In the genomic region with DNA sequence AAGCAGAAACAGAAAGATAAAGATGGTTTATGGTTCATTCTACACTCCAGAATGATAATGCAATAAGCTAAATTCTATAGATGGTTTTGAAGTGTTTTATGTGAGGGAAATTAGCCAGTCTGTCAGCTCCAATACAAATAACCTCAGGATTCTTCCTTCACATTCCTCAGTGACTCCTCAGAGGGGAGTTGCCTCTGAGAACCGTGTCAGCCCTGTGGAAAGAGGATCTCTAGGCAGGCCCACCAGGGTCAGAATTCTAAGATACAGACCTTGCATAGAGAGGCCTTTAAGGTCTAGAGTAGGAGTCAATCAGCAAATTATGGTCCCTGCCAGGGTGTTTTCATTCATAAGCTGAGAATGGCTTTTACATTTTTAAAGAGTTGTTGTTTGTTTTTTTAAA, we compare ENCODE assay signal across 11 cellular contexts. TPM values are rescaled to one million over a fixed set of nuclear protein-coding genes. Genes with fewer than 3 reads are reported as not detected.
DNase-seq lines count a peak whose midpoint lies in the region; ATAC-seq and TF ChIP-seq lines count a peak whose summit lies in the region.
"Had no signal": no experiment of that assay in that cellular context is flagged by ENCODE, and none has a peak within 500 bp of the region (broad histone marks: within the 10 kb centered on the region; RNA-seq: fewer than 3 reads in every experiment).

No MANE protein-coding gene starts in this region.

- H3K4me3 ChIP-seq in gastrocnemius medialis = no peak overlapping the region

- intact Hi-C loops in gastrocnemius medialis (cut with DNase I; ENCODE audit: low total_unique reads) = no loop called here

- TF ChIP-seq POLR2A in gastrocnemius medialis (IDR thresholded peaks at IDR 0.05) = no peak

- H3K4me1 ChIP-seq in gastrocnemius medialis = peaks cover 95 to 97% of the 10 kb centered on the region in 2 donors

- no peaks in the 10 kb centered on the region for H3K27me3 ChIP-seq in gastrocnemius medialis

- no peak for TF ChIP-seq CTCF in gastrocnemius medialis (IDR thresholded peaks at IDR 0.05 in 4 of 5, conservative IDR thresholded peaks at IDR 0.05 in 1 of 5)

- no peaks in the 10 kb centered on the region for H3K9me3 ChIP-seq in gastrocnemius medialis

- ATAC-seq in gastrocnemius medialis = no peak
- ATAC-seq in HG03095 (IDR thresholded peaks at IDR 0.05; ENCODE audit: unreplicated experiment) = no peak
- no peak for ATAC-seq in HG03469 (IDR thresholded peaks at IDR 0.05; ENCODE audit: unreplicated experiment)

- in situ Hi-C loops in gastrocnemius medialis (cut with MboI; ENCODE audit: low sequenced_read_pairs in 4 of 4) = no loop called here

- DNase-seq in GM04503 (ENCODE audit: low read depth) = peak; percentile 55
- peak; percentile 80 for DNase-seq in amniotic epithelial cell (ENCODE audit: low read depth)
- peak; percentile 82 for DNase-seq in glomerular visceral epithelial cell (ENCODE audit: extremely low spot score)
- no peak for DNase-seq in gastrocnemius medialis
- no peak for DNase-seq in SHP77 (lab: John Stamatoyannopoulos, UW)
- DNase-seq in NCI-H1694 treated with DMSO at 0.1 percent for 48 hours (lab: John Stamatoyannopoulos, UW) = no peak
- DNase-seq: activated CD4-positive, alpha-beta T cell treated with anti-CD3 and anti-CD28 coated beads for 4 hours; DMS53; NCI-H2227 treated with DMSO at 0.1 percent for 48 hours had no signal

- H3K27ac ChIP-seq in gastrocnemius medialis = peak overlapping the region; percentile 86 to 95 (median 89)

- no peaks in the 10 kb centered on the region for H3K36me3 ChIP-seq in gastrocnemius medialis

RNA-seq across cellular contexts. Expression of a gene that starts 26.6 kb away (rescaled TPM):
- 100 to 1,000 TPM in 1 of 4 donors, 10 to 100 TPM in 3; 20.8 to 166 (median 45.7) TPM for total RNA-seq in gastrocnemius medialis

Comparison
In these comparisons a context has a peak if more than half of its experiments do, and no peak if none do; other contexts are left out.
1. DNase-seq: peak in GM04503 (single experiment), amniotic epithelial cell (single experiment) and glomerular visceral epithelial cell (single experiment); none in gastrocnemius medialis (0 of 2), SHP77 (0 of 2) and NCI-H1694 treated with DMSO at 0.1 percent for 48 hours (single experiment).